ENCODE assay signal across 2 cellular contexts in genomic region chr17:28745052-28745776, GRCh38.
TF ChIP-seq lines count a peak whose summit lies in the region.

No MANE protein-coding gene starts in this region.

TF ChIP-seq in HEK293, 187 proteins besides CTCF, POLR2A, EP300 and RAD21 (continued from another document):
- TF ChIP-seq PRDM4 (tag by site-specific recombination; IDR thresholded peaks at IDR 0.05) (peak; percentile 43; the same call in 1 of the 2 replicates), ZBTB6 (tag by site-specific recombination; IDR thresholded peaks at IDR 0.05) (no peak), ZIC2 (tag by site-specific recombination; IDR thresholded peaks at IDR 0.05) (peak; percentile 65), ZNF366 (tag by site-specific recombination; conservative IDR thresholded peaks at IDR 0.05) (peak; percentile 53), FEZF1 (tag by site-specific recombination; IDR thresholded peaks at IDR 0.05) (0 out of 2 replicates have a peak, but pooled peaks have one; percentile 3), SP2 (tag by site-specific recombination; IDR thresholded peaks at IDR 0.05) (peak; percentile 62), GFI1B (tag by site-specific recombination; IDR thresholded peaks at IDR 0.05) (0 out of 2 replicates have a peak, but pooled peaks have one; percentile 58), ZNF510 (tag by site-specific recombination; IDR thresholded peaks at IDR 0.05; ENCODE audit: insufficient replicate concordance) (no peak)

TF ChIP-seq in HepG2, 621 proteins besides CTCF, POLR2A, EP300 and RAD21 (continued from another document and continues in another):
- TF ChIP-seq TFE3 (CRISPR knock-in tag; IDR thresholded peaks at IDR 0.05): peak; percentile 26; the same call in 1 of the 2 replicates
- peak; percentile 58; the same call in 1 of the 2 replicates for TF ChIP-seq DR1 (CRISPR knock-in tag; IDR thresholded peaks at IDR 0.05)
- TF ChIP-seq BRF2 (CRISPR knock-in tag; IDR thresholded peaks at IDR 0.05): no peak
- no peak for TF ChIP-seq TERF1 (CRISPR knock-in tag; IDR thresholded peaks at IDR 0.05)
- peak; percentile 40; the same call in 1 of the 2 replicates for TF ChIP-seq PAXIP1 (CRISPR knock-in tag; conservative IDR thresholded peaks at IDR 0.05)
- peak; percentile 32; the same call in 1 of the 2 replicates for TF ChIP-seq DZIP1 (CRISPR knock-in tag; IDR thresholded peaks at IDR 0.05)
- TF ChIP-seq ZNF597 (CRISPR knock-in tag; IDR thresholded peaks at IDR 0.05): no peak
- TF ChIP-seq PCBP1 (IDR thresholded peaks at IDR 0.05; ENCODE audit: borderline replicate concordance, low read depth, low read length): peak; percentile 65; the same call in 1 of the 2 replicates
- TF ChIP-seq ZNF768 (CRISPR knock-in tag; IDR thresholded peaks at IDR 0.05): 0 out of 2 replicates have a peak, but pooled peaks have one; percentile 38
- no peak for TF ChIP-seq AGO1 (IDR thresholded peaks at IDR 0.05; ENCODE audit: low read depth, low read length, poor library complexity, severe bottlenecking)
- TF ChIP-seq HNRNPLL (IDR thresholded peaks at IDR 0.05; ENCODE audit: low read depth, low read length, poor library complexity, severe bottlenecking): peak; percentile 56
- no peak for TF ChIP-seq MBNL3 (CRISPR knock-in tag; conservative IDR thresholded peaks at IDR 0.05)
- no peak for TF ChIP-seq MXD1 (CRISPR knock-in tag; IDR thresholded peaks at IDR 0.05)
- peak; percentile 30 for TF ChIP-seq TAF15 (IDR thresholded peaks at IDR 0.05; ENCODE audit: low read depth, low read length, poor library complexity, severe bottlenecking)
- TF ChIP-seq FOXC1 (CRISPR knock-in tag; IDR thresholded peaks at IDR 0.05; ENCODE audit: borderline replicate concordance): peak; percentile 75; the same call in 1 of the 2 replicates
- no peak for TF ChIP-seq HCFC1 (IDR thresholded peaks at IDR 0.05; ENCODE audit: low read depth, low read length)
- TF ChIP-seq ZNF362 (CRISPR knock-in tag; IDR thresholded peaks at IDR 0.05; ENCODE audit: borderline replicate concordance): peak; percentile 27; the same call in 1 of the 2 replicates
- no peak for TF ChIP-seq TSC22D2 (CRISPR knock-in tag; IDR thresholded peaks at IDR 0.05; ENCODE audit: borderline replicate concordance)
- 0 out of 2 replicates have a peak, but pooled peaks have one; percentile 43 for TF ChIP-seq GATAD2A (CRISPR knock-in tag; IDR thresholded peaks at IDR 0.05)
- 0 out of 2 replicates have a peak, but pooled peaks have one; percentile 40 for TF ChIP-seq NRL (CRISPR knock-in tag; IDR thresholded peaks at IDR 0.05; ENCODE audit: borderline replicate concordance)
- no peak for TF ChIP-seq SOX6 (IDR thresholded peaks at IDR 0.05)
- TF ChIP-seq SOX6 (CRISPR knock-in tag; IDR thresholded peaks at IDR 0.05): peak; percentile 83
- TF ChIP-seq EED (CRISPR knock-in tag; IDR thresholded peaks at IDR 0.05): no peak
- no peak for TF ChIP-seq HOXA7 (CRISPR knock-in tag; IDR thresholded peaks at IDR 0.05)
- 0 out of 2 replicates have a peak, but pooled peaks have one; percentile 36 for TF ChIP-seq SSRP1 (CRISPR knock-in tag; IDR thresholded peaks at IDR 0.05)
- peak; percentile 68 for TF ChIP-seq ZNF746 (CRISPR knock-in tag; IDR thresholded peaks at IDR 0.05)
- no peak for TF ChIP-seq ZNF773 (CRISPR knock-in tag; IDR thresholded peaks at IDR 0.05; ENCODE audit: borderline replicate concordance)
- TF ChIP-seq MXD4 (CRISPR knock-in tag; IDR thresholded peaks at IDR 0.05): no peak
- no peak for TF ChIP-seq FOXO4 (CRISPR knock-in tag; conservative IDR thresholded peaks at IDR 0.05)
- no peak for TF ChIP-seq ARNT (IDR thresholded peaks at IDR 0.05)
- no peak for TF ChIP-seq ZNF460 (CRISPR knock-in tag; IDR thresholded peaks at IDR 0.05; ENCODE audit: borderline replicate concordance)
- TF ChIP-seq MIXL1 (CRISPR knock-in tag; IDR thresholded peaks at IDR 0.05): no peak
- 0 out of 2 replicates have a peak, but pooled peaks have one; percentile 15 for TF ChIP-seq MZF1 (CRISPR knock-in tag; IDR thresholded peaks at IDR 0.05; ENCODE audit: borderline replicate concordance)
- TF ChIP-seq NAIF1 (CRISPR knock-in tag; IDR thresholded peaks at IDR 0.05; ENCODE audit: borderline replicate concordance): peak; percentile 52; the same call in 1 of the 2 replicates
- TF ChIP-seq MLLT10 (CRISPR knock-in tag; IDR thresholded peaks at IDR 0.05): no peak
- TF ChIP-seq SP4 (CRISPR knock-in tag; IDR thresholded peaks at IDR 0.05): no peak
- no peak for TF ChIP-seq HINFP (CRISPR knock-in tag; IDR thresholded peaks at IDR 0.05; ENCODE audit: low read depth)
- no peak for TF ChIP-seq SP140L (CRISPR knock-in tag; IDR thresholded peaks at IDR 0.05; ENCODE audit: borderline replicate concordance)
- TF ChIP-seq PAWR (CRISPR knock-in tag; IDR thresholded peaks at IDR 0.05; ENCODE audit: borderline replicate concordance): no peak
- TF ChIP-seq HNF1B (CRISPR knock-in tag; IDR thresholded peaks at IDR 0.05): no peak
